30 cellular contexts compared by ENCODE assay signal in the genomic region with DNA sequence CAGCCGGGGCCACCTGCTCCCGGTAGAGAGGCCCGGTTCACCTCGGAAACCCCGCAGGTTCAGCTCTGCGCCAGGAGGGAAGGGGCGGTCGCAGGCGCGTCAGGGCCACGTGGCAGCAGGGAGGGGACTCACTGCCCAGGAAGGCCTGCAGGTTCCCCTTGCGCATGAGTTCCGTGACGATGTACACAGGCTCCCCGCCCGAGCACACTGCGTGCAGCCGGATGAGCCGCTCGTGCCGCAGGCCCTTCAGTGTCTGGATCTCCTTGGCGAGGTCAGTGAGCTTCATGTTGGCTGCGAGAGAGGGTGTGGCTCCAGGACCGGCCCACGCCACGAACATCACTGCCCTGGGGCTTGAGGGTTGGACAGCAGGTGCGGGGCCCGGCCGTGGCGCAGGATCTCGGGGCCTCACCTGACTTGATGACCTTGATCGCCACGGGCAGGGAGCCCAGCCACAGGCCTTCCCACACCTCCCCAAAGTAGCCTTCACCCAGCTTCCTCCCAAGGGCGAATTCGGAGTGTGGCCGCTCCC. TPM values are rescaled to one million over a fixed set of nuclear protein-coding genes. Genes with fewer than 3 reads are reported as not detected.
A peak's percentile ranks its signal among the peaks of the same experiment; 100 is the strongest.
DNase-seq lines count a peak whose midpoint lies in the region; ATAC-seq, FAIRE-seq and TF ChIP-seq lines count a peak whose summit lies in the region.
"Had no signal": no experiment of that assay in that cellular context is flagged by ENCODE, and none has a peak within 500 bp of the region (broad histone marks: within the 10 kb centered on the region; RNA-seq: fewer than 3 reads in every experiment).

No MANE protein-coding gene starts in this region.

- H3K9me3 Mint-ChIP-seq in effector memory CD8-positive, alpha-beta T cell = no peaks in the 10 kb centered on the region
- H3K9me3 Mint-ChIP-seq in endodermal cell = no peaks in the 10 kb centered on the region
- H3K9me3 Mint-ChIP-seq: activated naive CD8-positive, alpha-beta T cell treated with anti-CD3 and anti-CD28 coated beads, Interleukin-2, amount 10 ng/mL, durations not matched to agents 7 days and 5 days; H9; naive thymus-derived CD8-positive, alpha-beta T cell had no signal

- H3K27ac ChIP-seq in 22Rv1 (peak overlapping the region; percentile 66), esophagus squamous epithelium (peak overlapping the region in 3 of 4 donors; percentile 5 to 39 (median 37)), endodermal cell (ENCODE audit: low read depth, low read length) (no peak overlapping the region)
- H3K27ac ChIP-seq: A549, heart right ventricle, left lung had no signal

- TF ChIP-seq CTCF in 22Rv1 (IDR thresholded peaks at IDR 0.05) (no peak), esophagus squamous epithelium (IDR thresholded peaks at IDR 0.05) (no peak), endodermal cell (conservative IDR thresholded peaks at IDR 0.05) (no peak)

- H3K4me1 Mint-ChIP-seq in effector memory CD8-positive, alpha-beta T cell (ENCODE audit: low read depth in 2 of 2) = peaks cover 14 to 16% of the 10 kb centered on the region in 2 donors
- H3K4me1 Mint-ChIP-seq in endodermal cell = peaks cover 7% of the 10 kb centered on the region
- H3K4me1 Mint-ChIP-seq: activated naive CD8-positive, alpha-beta T cell treated with anti-CD3 and anti-CD28 coated beads, Interleukin-2, amount 10 ng/mL, durations not matched to agents 7 days and 5 days had no signal

- no peak overlapping the region for H3K27ac Mint-ChIP-seq in effector memory CD8-positive, alpha-beta T cell
- H3K27ac Mint-ChIP-seq in endodermal cell = no peak overlapping the region
- H3K27ac Mint-ChIP-seq: activated naive CD8-positive, alpha-beta T cell treated with anti-CD3 and anti-CD28 coated beads, Interleukin-2, amount 10 ng/mL, durations not matched to agents 7 days and 5 days; H9; naive thymus-derived CD8-positive, alpha-beta T cell had no signal

- peak in 1 of 4 donors; percentile 41 for TF ChIP-seq POLR2A in esophagus squamous epithelium (IDR thresholded peaks at IDR 0.05)

- no peak for DNase-seq in HTR-8/SVneo (ENCODE audit: insufficient read length, low spot score)
- peak; percentile 57 for DNase-seq in RPMI8226
- no peak for DNase-seq in esophagus squamous epithelium (lab: John Stamatoyannopoulos, UW)
- no peak for DNase-seq in effector memory CD8-positive, alpha-beta T cell
- DNase-seq in iPS-NIHi7 (ENCODE audit: extremely low spot score) = no peak
- no peak for DNase-seq in endodermal cell
- DNase-seq: activated CD4-positive, CD25-positive, alpha-beta regulatory T cell; activated CD8-positive, alpha-beta memory T cell treated with anti-CD3 and anti-CD28 coated beads, Interleukin-2, amount 50 U/mL, for 48 hours; activated naive CD8-positive, alpha-beta T cell treated with anti-CD3 and anti-CD28 coated beads, Interleukin-2, amount 10 ng/mL, durations not matched to agents 7 days and 5 days; BE2C; Caco-2; central memory CD4-positive, alpha-beta T cell; H9; heart right ventricle; left lung; naive thymus-derived CD8-positive, alpha-beta T cell; NCI-H2107; retina; small intestine; stimulated activated CD4-positive, alpha-beta T cell treated with anti-CD3 and anti-CD28 coated beads, Interleukin-2, amount 100 ng/mL, for 24 hours; T-helper 9 cell had no signal

- H3K4me1 ChIP-seq in esophagus squamous epithelium (peaks cover 14 to 74% (median 33%) of the 10 kb centered on the region in 3 donors), endodermal cell (ENCODE audit: control insufficient read depth, insufficient read depth, low read length) (no peaks in the 10 kb centered on the region)

- no peaks in the 10 kb centered on the region for H3K9me3 ChIP-seq in esophagus squamous epithelium
- H3K9me3 ChIP-seq in endodermal cell (ENCODE audit: control insufficient read depth, low read length) = no peaks in the 10 kb centered on the region
- H3K9me3 ChIP-seq: A549, BE2C, Caco-2, heart right ventricle, left lung had no signal

- H3K27me3 Mint-ChIP-seq in effector memory CD8-positive, alpha-beta T cell = peaks cover 5 to 21% of the 10 kb centered on the region in 2 donors
- no peaks in the 10 kb centered on the region for H3K27me3 Mint-ChIP-seq in endodermal cell (ENCODE audit: insufficient read depth)
- H3K27me3 Mint-ChIP-seq: activated naive CD8-positive, alpha-beta T cell treated with anti-CD3 and anti-CD28 coated beads, Interleukin-2, amount 10 ng/mL, durations not matched to agents 7 days and 5 days had no signal

- H3K36me3 ChIP-seq in esophagus squamous epithelium = no peaks in the 10 kb centered on the region
- no peaks in the 10 kb centered on the region for H3K36me3 ChIP-seq in endodermal cell (ENCODE audit: control insufficient read depth, insufficient read depth, low read length)
- H3K36me3 ChIP-seq: BE2C, heart right ventricle, left lung had no signal

- H3K4me3 ChIP-seq in esophagus squamous epithelium (peak overlapping the region in 1 of 4 donors; percentile 29), endodermal cell (ENCODE audit: low read length) (no peak overlapping the region)
- H3K4me3 ChIP-seq: A549, heart right ventricle, left lung had no signal

- intact Hi-C loops in esophagus squamous epithelium (cut with DNase I) = no loop called here

- H3K27me3 ChIP-seq in esophagus squamous epithelium = peaks cover 0 to 82% (median 0%) of the 10 kb centered on the region in 4 donors
- H3K27me3 ChIP-seq in endodermal cell (ENCODE audit: control insufficient read depth, insufficient read depth, low read length, poor library complexity, severe bottlenecking) = no peaks in the 10 kb centered on the region
- H3K27me3 ChIP-seq: BE2C had no signal

- no peak overlapping the region for H3K9ac ChIP-seq in endodermal cell (ENCODE audit: extremely low read depth, low read length, poor library complexity, severe bottlenecking)

- peaks cover 3% of the 10 kb centered on the region for H3K36me3 Mint-ChIP-seq in effector memory CD8-positive, alpha-beta T cell (ENCODE audit: insufficient read depth)
- no peaks in the 10 kb centered on the region for H3K36me3 Mint-ChIP-seq in endodermal cell (ENCODE audit: low read depth)
- H3K36me3 Mint-ChIP-seq: activated naive CD8-positive, alpha-beta T cell treated with anti-CD3 and anti-CD28 coated beads, Interleukin-2, amount 10 ng/mL, durations not matched to agents 7 days and 5 days; naive thymus-derived CD8-positive, alpha-beta T cell had no signal

- no peak overlapping the region for H3K4me3 Mint-ChIP-seq in effector memory CD8-positive, alpha-beta T cell
- H3K4me3 Mint-ChIP-seq in endodermal cell = no peak overlapping the region
- H3K4me3 Mint-ChIP-seq: activated naive CD8-positive, alpha-beta T cell treated with anti-CD3 and anti-CD28 coated beads, Interleukin-2, amount 10 ng/mL, durations not matched to agents 7 days and 5 days; H9; naive thymus-derived CD8-positive, alpha-beta T cell had no signal

- FAIRE-seq in HTR-8/SVneo (lab: Jason Lieb, UNC) = peak; percentile 71
- FAIRE-seq: A549, astrocyte, small intestine, urothelium cell line had no signal

- 73 to 74% methylated on average over 6 to 10 of the region's 36 CpGs for whole genome bisulfite sequencing in esophagus squamous epithelium, 2 donors
- WGBS in endodermal cell (ENCODE audit: insufficient coverage in 1 of 2, insufficient read length in 1 of 2), 2 experiments = 88 to 93% methylated on average over 31 to 36 of the region's 36 CpGs

- ATAC-seq in HG02938 (IDR thresholded peaks at IDR 0.05; ENCODE audit: unreplicated experiment) = no peak
- ATAC-seq in effector memory CD8-positive, alpha-beta T cell (replicated peaks) = no peak
- ATAC-seq: A549; heart right ventricle; left lung; naive thymus-derived CD8-positive, alpha-beta T cell had no signal

RNA-seq across cellular contexts. Expression of gene PTK6, which starts 4.9 kb away (rescaled TPM):
- 100 to 1,000 TPM in 1 of 4 donors, 10 to 100 TPM in 3; 40.8 to 133 (median 49.7) TPM for total RNA-seq in esophagus squamous epithelium
- under 1 TPM in 1 of 2 donors, not detected in 1; 0.22 TPM for total RNA-seq in endodermal cell
- not detected for polyA plus RNA-seq in endodermal cell (2013, experiment 1 of 2)
- polyA plus RNA-seq in endodermal cell (2013, experiment 2 of 2) = not detected
- total RNA-seq: Daoy had no signal

RNA-seq across cellular contexts. Expression of gene SRMS, which starts 5.5 kb away (rescaled TPM):
- total RNA-seq in esophagus squamous epithelium (not detected), endodermal cell (not detected)
- polyA plus RNA-seq in endodermal cell (2013, experiment 1 of 2) = not detected
- not detected for polyA plus RNA-seq in endodermal cell (2013, experiment 2 of 2)
- total RNA-seq: activated naive CD8-positive, alpha-beta T cell treated with anti-CD3 and anti-CD28 coated beads, Interleukin-2, amount 10 ng/mL, durations not matched to agents 7 days and 5 days; Caco-2; Daoy; dermis microvascular lymphatic vessel endothelial cell; heart right ventricle; left lung; naive thymus-derived CD8-positive, alpha-beta T cell; NCI-H460; osteocyte had no signal
- polyA plus RNA-seq: A549; heart right ventricle; naive thymus-derived CD8-positive, alpha-beta T cell; small intestine had no signal

RNA-seq across cellular contexts. Expression of gene FNDC11, which starts 11.9 kb away (rescaled TPM):
- under 1 TPM in 1 of 4 donors, not detected in 3; under 0.01 TPM for total RNA-seq in esophagus squamous epithelium
- 1 to 10 TPM; 1.8 to 2.4 TPM for total RNA-seq in endodermal cell
- polyA plus RNA-seq in endodermal cell (2013, experiment 1 of 2) = 5.2 TPM
- 5.2 TPM for polyA plus RNA-seq in endodermal cell (2013, experiment 2 of 2)
- total RNA-seq: Caco-2, Daoy had no signal

RNA-seq across cellular contexts. Expression of gene PPDPF, which starts 21.5 kb away (rescaled TPM):
- total RNA-seq in esophagus squamous epithelium (100 to 1,000 TPM; 142 to 613 (median 338) TPM), endodermal cell (100 to 1,000 TPM; 247 to 296 TPM)
- 318 TPM for polyA plus RNA-seq in endodermal cell (2013, experiment 1 of 2)
- polyA plus RNA-seq in endodermal cell (2013, experiment 2 of 2) = 282 TPM

RNA-seq across cellular contexts. Expression of gene HELZ2, which starts 31.9 kb away (rescaled TPM):
- total RNA-seq in esophagus squamous epithelium (10 to 100 TPM; 23.7 to 37.6 (median 31.2) TPM), endodermal cell (10 to 100 TPM; 34.5 to 37.0 TPM)
- 15.5 TPM for polyA plus RNA-seq in endodermal cell (2013, experiment 1 of 2)
- 14.7 TPM for polyA plus RNA-seq in endodermal cell (2013, experiment 2 of 2)

Comparison
In these comparisons a context has a peak if more than half of its experiments do, and no peak if none do; other contexts are left out.
1. RNA of gene PTK6, which starts 4.9 kb away (total RNA-seq): 40.8 to 133 TPM in esophagus squamous epithelium; 0.22 TPM in endodermal cell; every median in the first group is over 10 times any median in the second.